Comparison of ENCODE assay signal across 11 cellular contexts in genomic region chr9:68981825-68982224, GRCh38. TPM values are rescaled to one million over a fixed set of nuclear protein-coding genes. Genes with fewer than 3 reads are reported as not detected.
DNase-seq lines count a peak whose midpoint lies in the region; ATAC-seq and TF ChIP-seq lines count a peak whose summit lies in the region.
"Had no signal": no experiment of that assay in that cellular context is flagged by ENCODE, and none has a peak within 500 bp of the region (broad histone marks: within the 10 kb centered on the region; RNA-seq: fewer than 3 reads in every experiment).

No MANE protein-coding gene starts in this region.

- TF ChIP-seq POLR2A in adrenal gland (IDR thresholded peaks at IDR 0.05) = no peak

- no peak overlapping the region for H3K4me3 Mint-ChIP-seq in activated T-helper 1 cell treated with anti-CD3 and anti-CD28 coated beads, Interleukin-12 subunit alpha, Interleukin-12 subunit beta, Interleukin-2, Interleukin-4 antibody, amounts not matched to agents 30 ng/mL and 10 ng/mL and 1 ng/mL, durations not matched to agents 14 hours and 24 hours and 36 hours

- no peaks in the 10 kb centered on the region for H4K20me1 ChIP-seq in DND-41 (ENCODE audit: insufficient read depth, low read length)
- H4K20me1 ChIP-seq in SK-N-SH (ENCODE audit: insufficient read depth) = no peaks in the 10 kb centered on the region

- ATAC-seq in DND-41 (ENCODE audit: insufficient read depth, low read depth) (peak; percentile 24; the same call in 1 of the 3 replicates), HG03558 (IDR thresholded peaks at IDR 0.05; ENCODE audit: extremely low read depth, unreplicated experiment) (peak; percentile 43)

- H3K9me3 ChIP-seq in DND-41 (ENCODE audit: insufficient read depth, low read length, severe bottlenecking) (no peaks in the 10 kb centered on the region), adrenal gland (replicated peaks in 1 of 3) (no peaks in the 10 kb centered on the region), SK-N-SH (no peaks in the 10 kb centered on the region)

- CTCF ChIA-PET in SK-N-SH (lab: Yijun Ruan, JAX) = interaction anchor here (0.6 kb wide), 1 partner anchor 10 kb away, joined by 4 read pairs; no protein-coding TSS in a partner anchor

- H3F3A ChIP-seq in SK-N-SH (replicated peaks; ENCODE audit: insufficient read depth) = no peaks in the 10 kb centered on the region

- H3K9ac ChIP-seq in DND-41 (ENCODE audit: low read depth, low read length) (no peak overlapping the region), SK-N-SH (no peak overlapping the region)

- no peak overlapping the region for H3K4me3 ChIP-seq in DND-41 (ENCODE audit: low read depth in 1 of 2, low read length in 2 of 2)
- H3K4me3 ChIP-seq in adrenal gland = no peak overlapping the region
- H3K4me3 ChIP-seq in SK-N-SH (ENCODE audit: low read depth in 2 of 2, low read length in 1 of 2) = no peak overlapping the region

- no peaks in the 10 kb centered on the region for H3K9me2 ChIP-seq in SK-N-SH

- H3K27me3 ChIP-seq in DND-41 (ENCODE audit: insufficient read depth, low read length, poor library complexity) = no peaks in the 10 kb centered on the region
- no peaks in the 10 kb centered on the region for H3K27me3 ChIP-seq in adrenal gland
- peaks cover 6% of the 10 kb centered on the region; the same call in 1 of the 2 replicates for H3K27me3 ChIP-seq in SK-N-SH (ENCODE audit: insufficient read depth)

- H2AFZ ChIP-seq in DND-41 (ENCODE audit: low read depth, low read length) (no peak overlapping the region), SK-N-SH (ENCODE audit: low read depth) (no peak overlapping the region)

- H3K27ac Mint-ChIP-seq in activated T-helper 1 cell treated with anti-CD3 and anti-CD28 coated beads, Interleukin-12 subunit alpha, Interleukin-12 subunit beta, Interleukin-2, Interleukin-4 antibody, amounts not matched to agents 30 ng/mL and 10 ng/mL and 1 ng/mL, durations not matched to agents 14 hours and 24 hours and 36 hours = peak overlapping the region; percentile 21

- intact Hi-C loops in activated T-helper 1 cell treated with anti-CD3 and anti-CD28 coated beads, Interleukin-12 subunit alpha, Interleukin-12 subunit beta, Interleukin-2, Interleukin-4 antibody, amounts not matched to agents 30 ng/mL and 10 ng/mL and 1 ng/mL, durations not matched to agents 14 hours and 24 hours and 36 hours (cut with micrococcal nuclease) = no loop called here
- intact Hi-C loops in adrenal gland (cut with DNase I) = no loop called here

- 47 to 58% (median 50%) methylated on average over 6 of the region's 6 CpGs for WGBS in adrenal gland, 4 donors
- 3% methylated on average over 6 of the region's 6 CpGs for WGBS in SK-N-SH (ENCODE audit: low lambda C conversion rate)

- H3K79me2 ChIP-seq in DND-41 (ENCODE audit: insufficient read depth, low read length) = no peaks in the 10 kb centered on the region
- H3K79me2 ChIP-seq in SK-N-SH (ENCODE audit: insufficient read depth) = no peaks in the 10 kb centered on the region

- DNase-seq in DND-41 (no peak), GM20000 (ENCODE audit: low spot score) (peak; percentile 52), adrenal gland (no peak), DMS53 (lab: John Stamatoyannopoulos, UW) (no peak), SK-N-SH (no peak)
- no peak for DNase-seq in activated T-helper 1 cell treated with anti-CD3 and anti-CD28 coated beads, Interleukin-12 subunit alpha, Interleukin-12 subunit beta, Interleukin-2, Interleukin-4 antibody, amounts not matched to agents 30 ng/mL and 10 ng/mL and 1 ng/mL, durations not matched to agents 14 hours and 24 hours and 36 hours (ENCODE audit: low spot score)
- DNase-seq in activated naive CD4-positive, alpha-beta T cell treated with anti-CD3 and anti-CD28 coated beads, Interleukin-2, amount 50 U/mL, for 16 hours = no peak
- DNase-seq: stimulated activated CD4-positive, alpha-beta T cell treated with anti-CD3 and anti-CD28 coated beads, Interleukin-4, amount 100 ng/mL, for 1 hour had no signal

- no peak for TF ChIP-seq CTCF in DND-41 (IDR thresholded peaks at IDR 0.05; ENCODE audit: borderline replicate concordance, extremely low read depth, low read length, poor library complexity, severe bottlenecking)
- TF ChIP-seq CTCF in GM20000 (IDR thresholded peaks at IDR 0.05; ENCODE audit: extremely low read depth, missing control alignments) = no peak
- no peak for TF ChIP-seq CTCF in adrenal gland (IDR thresholded peaks at IDR 0.05)
- no peak for TF ChIP-seq CTCF in SK-N-SH (IDR thresholded peaks at IDR 0.05)

- no peak for TF ChIP-seq RAD21 in SK-N-SH (IDR thresholded peaks at IDR 0.05; ENCODE audit: low read length)

- H3K27me3 Mint-ChIP-seq in activated T-helper 1 cell treated with anti-CD3 and anti-CD28 coated beads, Interleukin-12 subunit alpha, Interleukin-12 subunit beta, Interleukin-2, Interleukin-4 antibody, amounts not matched to agents 30 ng/mL and 10 ng/mL and 1 ng/mL, durations not matched to agents 14 hours and 24 hours and 36 hours (ENCODE audit: insufficient read depth) = peaks cover 2% of the 10 kb centered on the region

- POLR2A ChIA-PET in SK-N-SH (lab: Yijun Ruan, JAX) = no interaction called here

- H3K4me2 ChIP-seq in DND-41 (ENCODE audit: insufficient read depth, low read length) = no peak overlapping the region
- H3K4me2 ChIP-seq in SK-N-SH = no peak overlapping the region

- no peak for TF ChIP-seq EP300 in SK-N-SH (IDR thresholded peaks at IDR 0.05; ENCODE audit: borderline replicate concordance in 1 of 2, low read depth in 1 of 2, low read length in 1 of 2)

- peaks cover 71% of the 10 kb centered on the region for H3K4me1 Mint-ChIP-seq in activated T-helper 1 cell treated with anti-CD3 and anti-CD28 coated beads, Interleukin-12 subunit alpha, Interleukin-12 subunit beta, Interleukin-2, Interleukin-4 antibody, amounts not matched to agents 30 ng/mL and 10 ng/mL and 1 ng/mL, durations not matched to agents 14 hours and 24 hours and 36 hours (ENCODE audit: low read depth)

- H3K36me3 ChIP-seq in DND-41 (ENCODE audit: insufficient read depth, low read length) (no peaks in the 10 kb centered on the region), adrenal gland (replicated peaks in 1 of 2) (no peaks in the 10 kb centered on the region), SK-N-SH (replicated peaks in 1 of 2; ENCODE audit: control insufficient read depth in 1 of 2, insufficient read depth in 2 of 2, low read length in 1 of 2) (no peaks in the 10 kb centered on the region)

- H3K4me1 ChIP-seq in DND-41 (ENCODE audit: insufficient read depth, low read length) (no peaks in the 10 kb centered on the region), adrenal gland (replicated peaks in 1 of 2) (peaks cover 5 to 15% of the 10 kb centered on the region in 2 donors), SK-N-SH (ENCODE audit: control insufficient read depth in 1 of 2, insufficient read depth in 2 of 2, low read depth in 1 of 2, low read length in 1 of 2) (no peaks in the 10 kb centered on the region)

- H3K9me3 Mint-ChIP-seq in activated T-helper 1 cell treated with anti-CD3 and anti-CD28 coated beads, Interleukin-12 subunit alpha, Interleukin-12 subunit beta, Interleukin-2, Interleukin-4 antibody, amounts not matched to agents 30 ng/mL and 10 ng/mL and 1 ng/mL, durations not matched to agents 14 hours and 24 hours and 36 hours = no peaks in the 10 kb centered on the region

- peaks cover 10% of the 10 kb centered on the region for H3K36me3 Mint-ChIP-seq in activated T-helper 1 cell treated with anti-CD3 and anti-CD28 coated beads, Interleukin-12 subunit alpha, Interleukin-12 subunit beta, Interleukin-2, Interleukin-4 antibody, amounts not matched to agents 30 ng/mL and 10 ng/mL and 1 ng/mL, durations not matched to agents 14 hours and 24 hours and 36 hours (ENCODE audit: low read depth)

- no peak overlapping the region for H3K27ac ChIP-seq in DND-41 (ENCODE audit: low read length)
- H3K27ac ChIP-seq in adrenal gland = no peak overlapping the region
- H3K27ac ChIP-seq in SK-N-SH (ENCODE audit: low read depth in 2 of 2, low read length in 1 of 2) = no peak overlapping the region

TF ChIP-seq in SK-N-SH, 30 proteins besides CTCF, POLR2A, EP300 and RAD21 (continues in another document):
- no peak for TF ChIP-seq TAF1 (IDR thresholded peaks at IDR 0.05; ENCODE audit: borderline replicate concordance, low read depth, low read length)
- no peak for TF ChIP-seq CHD2 (IDR thresholded peaks at IDR 0.05; ENCODE audit: low read length, partially characterized antibody)
- TF ChIP-seq IRF3 (IDR thresholded peaks at IDR 0.05; ENCODE audit: low read depth, low read length) = no peak
- TF ChIP-seq FOXM1 (IDR thresholded peaks at IDR 0.05; ENCODE audit: low read depth) = no peak
- no peak for TF ChIP-seq JUND (IDR thresholded peaks at IDR 0.05)
- TF ChIP-seq MXI1 (IDR thresholded peaks at IDR 0.05; ENCODE audit: low read depth, low read length) = no peak
- TF ChIP-seq MEF2A (IDR thresholded peaks at IDR 0.05; ENCODE audit: borderline replicate concordance, low read depth) = no peak

RNA-seq across cellular contexts. Expression of gene PRKACG, which starts 32.1 kb away (rescaled TPM):
- total RNA-seq in activated T-helper 1 cell treated with anti-CD3 and anti-CD28 coated beads, Interleukin-12 subunit alpha, Interleukin-12 subunit beta, Interleukin-2, Interleukin-4 antibody, amounts not matched to agents 30 ng/mL and 10 ng/mL and 1 ng/mL, durations not matched to agents 14 hours and 24 hours and 36 hours = not detected in 2 replicates
- not detected for total RNA-seq in adrenal gland
- polyA plus RNA-seq in adrenal gland = not detected
- not detected in 2 replicates for polyA plus RNA-seq in SK-N-SH (2012; rRNA removed)
- polyA plus RNA-seq in SK-N-SH (2012; cell fraction: cytosol; rRNA removed) = not detected in 2 replicates
- not detected in 2 replicates for polyA plus RNA-seq in SK-N-SH (2012; cell fraction: nucleus; rRNA removed)
- total RNA-seq: T-helper 1 cell treated with Interleukin-12 subunit alpha and Interleukin-12 subunit beta and Interleukin-4 antibody, amounts not matched to agents 30 ng/mL and 1 ng/mL, for 36 hours had no signal
- polyA plus RNA-seq: esophagus had no signal

RNA-seq across cellular contexts. Expression of gene FXN, which starts 53.7 kb away (rescaled TPM):
- 43.6 and 47.7 TPM in 2 replicates for total RNA-seq in activated T-helper 1 cell treated with anti-CD3 and anti-CD28 coated beads, Interleukin-12 subunit alpha, Interleukin-12 subunit beta, Interleukin-2, Interleukin-4 antibody, amounts not matched to agents 30 ng/mL and 10 ng/mL and 1 ng/mL, durations not matched to agents 14 hours and 24 hours and 36 hours
- total RNA-seq in adrenal gland = 10 to 100 TPM; 13.9 to 36.0 (median 26.0) TPM
- 10 to 100 TPM; 10.3 to 38.7 (median 11.7) TPM for polyA plus RNA-seq in adrenal gland
- 14.1 and 15.7 TPM in 2 replicates for polyA plus RNA-seq in SK-N-SH (2012; rRNA removed)
- 21.7 and 23.6 TPM in 2 replicates for polyA plus RNA-seq in SK-N-SH (2012; cell fraction: cytosol; rRNA removed)
- 5.3 and 8.4 TPM in 2 replicates for polyA plus RNA-seq in SK-N-SH (2012; cell fraction: nucleus; rRNA removed)
